In the genomic region with DNA sequence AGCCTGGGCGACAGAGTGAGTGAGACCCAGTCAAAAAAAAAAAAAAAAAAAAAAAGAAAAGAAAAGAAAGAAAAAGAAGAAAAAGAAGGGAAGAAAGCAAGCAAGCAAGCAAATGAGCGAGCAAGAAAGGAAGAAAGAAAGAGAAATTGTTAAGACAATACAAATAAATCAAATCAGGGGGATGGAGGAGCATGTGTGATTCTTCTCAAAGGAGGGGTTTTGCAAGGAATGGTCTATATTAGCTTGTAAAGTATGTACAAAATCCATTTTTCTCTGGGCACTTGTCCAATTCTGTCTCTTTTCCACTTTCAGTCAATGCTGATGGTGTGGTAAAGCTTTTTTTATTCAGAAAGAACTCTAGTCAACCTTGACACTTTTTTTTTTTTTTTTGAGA, we compare ENCODE assay signal across 22 cellular contexts.
DNase-seq lines count a peak whose midpoint lies in the region; ATAC-seq and TF ChIP-seq lines count a peak whose summit lies in the region.
"Had no signal": no experiment of that assay in that cellular context is flagged by ENCODE, and none has a peak within 500 bp of the region (broad histone marks: within the 10 kb centered on the region; RNA-seq: fewer than 3 reads in every experiment).

No MANE protein-coding gene starts in this region.

- TF ChIP-seq CTCF in CD14-positive monocyte (IDR thresholded peaks at IDR 0.05) (no peak), DND-41 (IDR thresholded peaks at IDR 0.05; ENCODE audit: borderline replicate concordance, extremely low read depth, low read length, poor library complexity, severe bottlenecking) (no peak), choroid plexus epithelial cell (conservative IDR thresholded peaks at IDR 0.05; ENCODE audit: low read depth, low read length) (no peak), retinal pigment epithelial cell (conservative IDR thresholded peaks at IDR 0.05; ENCODE audit: low read depth, low read length) (no peak), WERI-Rb-1 (IDR thresholded peaks at IDR 0.05; ENCODE audit: low read depth, low read length) (no peak)

- peak overlapping the region in 4 of 7 donors; percentile 76 to 92 (median 86) for H3K27ac Mint-ChIP-seq in CD14-positive monocyte
- H3K27ac Mint-ChIP-seq: B cell; CD4-positive, CD25-positive, alpha-beta regulatory T cell had no signal

- H3K4me2 ChIP-seq in DND-41 (ENCODE audit: insufficient read depth, low read length), result no peak overlapping the region

- peak overlapping the region; percentile 57 for H3K27ac ChIP-seq in DND-41 (ENCODE audit: low read length)
- no peak overlapping the region for H3K27ac ChIP-seq in WERI-Rb-1
- H3K27ac ChIP-seq: BLaER1 treated with 17β-estradiol and CSF1 and Interleukin-3, amounts not matched to agents 10 nM and 100 nM; C4-2B had no signal

- H3K4me3 ChIP-seq in DND-41 (ENCODE audit: low read depth in 1 of 2, low read length in 2 of 2), result no peak overlapping the region
- no peak overlapping the region for H3K4me3 ChIP-seq in choroid plexus epithelial cell (ENCODE audit: low read depth, low read length)
- no peak overlapping the region for H3K4me3 ChIP-seq in retinal pigment epithelial cell (ENCODE audit: low read length)
- no peak overlapping the region for H3K4me3 ChIP-seq in WERI-Rb-1 (ENCODE audit: low read depth, low read length)
- no peak overlapping the region for H3K4me3 ChIP-seq in MG63
- H3K4me3 ChIP-seq: BLaER1 treated with 17β-estradiol and CSF1 and Interleukin-3, amounts not matched to agents 10 nM and 100 nM; GM12878 had no signal

- H3K79me2 ChIP-seq in DND-41 (ENCODE audit: insufficient read depth, low read length), result no peaks in the 10 kb centered on the region

- H3K9me3 Mint-ChIP-seq in CD14-positive monocyte, result no peaks in the 10 kb centered on the region
- H3K9me3 Mint-ChIP-seq: CD4-positive, alpha-beta memory T cell; CD8-positive, alpha-beta memory T cell had no signal

- no peaks in the 10 kb centered on the region for H3K36me3 Mint-ChIP-seq in CD14-positive monocyte
- H3K36me3 Mint-ChIP-seq: CD4-positive, alpha-beta memory T cell; CD4-positive, CD25-positive, alpha-beta regulatory T cell; CD8-positive, alpha-beta memory T cell had no signal

- H3K9me3 ChIP-seq in DND-41 (ENCODE audit: insufficient read depth, low read length, severe bottlenecking), result no peaks in the 10 kb centered on the region
- no peaks in the 10 kb centered on the region for H3K9me3 ChIP-seq in WERI-Rb-1 (ENCODE audit: severe bottlenecking)
- no peaks in the 10 kb centered on the region for H3K9me3 ChIP-seq in MG63
- H3K9me3 ChIP-seq: BLaER1 treated with 17β-estradiol and CSF1 and Interleukin-3, amounts not matched to agents 10 nM and 100 nM had no signal

- no peaks in the 10 kb centered on the region for H3K27me3 ChIP-seq in DND-41 (ENCODE audit: insufficient read depth, low read length, poor library complexity)
- H3K27me3 ChIP-seq in WERI-Rb-1 (ENCODE audit: insufficient read depth, low read depth, severe bottlenecking), result no peaks in the 10 kb centered on the region
- no peaks in the 10 kb centered on the region for H3K27me3 ChIP-seq in MG63
- H3K27me3 ChIP-seq: BLaER1 treated with 17β-estradiol and CSF1 and Interleukin-3, amounts not matched to agents 10 nM and 100 nM had no signal

- no peak overlapping the region for H3K9ac ChIP-seq in DND-41 (ENCODE audit: low read depth, low read length)
- H3K9ac ChIP-seq: BLaER1 treated with 17β-estradiol and CSF1 and Interleukin-3, amounts not matched to agents 10 nM and 100 nM had no signal

- ATAC-seq in DND-41 (ENCODE audit: insufficient read depth, low read depth), result no peak
- ATAC-seq in HG03095 (IDR thresholded peaks at IDR 0.05; ENCODE audit: unreplicated experiment), result no peak
- ATAC-seq: GM12878 had no signal

- DNase-seq in CD14-positive monocyte (ENCODE audit: low spot score) (no peak), DND-41 (no peak), choroid plexus epithelial cell (ENCODE audit: low read depth) (peak; percentile 48), retinal pigment epithelial cell (ENCODE audit: low read depth) (peak; percentile 22), WERI-Rb-1 (no peak), MG63 (no peak), GF-D8 (lab: John Stamatoyannopoulos, UW) (no peak)
- DNase-seq: 8988T; ACHN; AML-193; CD4-positive, alpha-beta memory T cell; CD4-positive, CD25-positive, alpha-beta regulatory T cell; CD8-positive, alpha-beta memory T cell; COR-L47; DMS 273 treated with DMSO at 0.1 percent for 48 hours; DMS153; DMS79 had no signal

- no peaks in the 10 kb centered on the region for H3K27me3 Mint-ChIP-seq in CD14-positive monocyte (ENCODE audit: low read depth in 3 of 3)
- H3K27me3 Mint-ChIP-seq: CD4-positive, alpha-beta memory T cell; CD4-positive, CD25-positive, alpha-beta regulatory T cell; CD8-positive, alpha-beta memory T cell had no signal

- H3K4me1 ChIP-seq in DND-41 (ENCODE audit: insufficient read depth, low read length), result peaks cover 68% of the 10 kb centered on the region

- peaks cover 80% of the 10 kb centered on the region for H3K4me1 Mint-ChIP-seq in CD14-positive monocyte

- H2AFZ ChIP-seq in DND-41 (ENCODE audit: low read depth, low read length), result no peak overlapping the region

- H4K20me1 ChIP-seq in DND-41 (ENCODE audit: insufficient read depth, low read length), result no peaks in the 10 kb centered on the region
- H4K20me1 ChIP-seq: BLaER1 treated with 17β-estradiol and CSF1 and Interleukin-3, amounts not matched to agents 10 nM and 100 nM had no signal

- H3K36me3 ChIP-seq in DND-41 (ENCODE audit: insufficient read depth, low read length) (no peaks in the 10 kb centered on the region), WERI-Rb-1 (no peaks in the 10 kb centered on the region), MG63 (no peaks in the 10 kb centered on the region)
- H3K36me3 ChIP-seq: BLaER1 treated with 17β-estradiol and CSF1 and Interleukin-3, amounts not matched to agents 10 nM and 100 nM had no signal

- intact Hi-C loops in CD14-positive monocyte (cut with micrococcal nuclease), result loop anchor here in 1 of 2 donors (5.0 kb wide), 1 partner anchor 34 kb away; no protein-coding TSS in a partner anchor

- no peak overlapping the region for H3K4me3 Mint-ChIP-seq in CD14-positive monocyte
- H3K4me3 Mint-ChIP-seq: B cell; CD4-positive, alpha-beta memory T cell; CD4-positive, CD25-positive, alpha-beta regulatory T cell; CD8-positive, alpha-beta memory T cell had no signal

Comparison
In these comparisons a context has a peak if more than half of its experiments do, and no peak if none do; other contexts are left out.
1. DNase-seq: peak in choroid plexus epithelial cell (single experiment) and retinal pigment epithelial cell (single experiment); none in CD14-positive monocyte (single experiment), DND-41 (single experiment), WERI-Rb-1 (single experiment), MG63 (single experiment) and GF-D8 (single experiment).